ENCODE assay signal across 1 cellular context in the genomic region with DNA sequence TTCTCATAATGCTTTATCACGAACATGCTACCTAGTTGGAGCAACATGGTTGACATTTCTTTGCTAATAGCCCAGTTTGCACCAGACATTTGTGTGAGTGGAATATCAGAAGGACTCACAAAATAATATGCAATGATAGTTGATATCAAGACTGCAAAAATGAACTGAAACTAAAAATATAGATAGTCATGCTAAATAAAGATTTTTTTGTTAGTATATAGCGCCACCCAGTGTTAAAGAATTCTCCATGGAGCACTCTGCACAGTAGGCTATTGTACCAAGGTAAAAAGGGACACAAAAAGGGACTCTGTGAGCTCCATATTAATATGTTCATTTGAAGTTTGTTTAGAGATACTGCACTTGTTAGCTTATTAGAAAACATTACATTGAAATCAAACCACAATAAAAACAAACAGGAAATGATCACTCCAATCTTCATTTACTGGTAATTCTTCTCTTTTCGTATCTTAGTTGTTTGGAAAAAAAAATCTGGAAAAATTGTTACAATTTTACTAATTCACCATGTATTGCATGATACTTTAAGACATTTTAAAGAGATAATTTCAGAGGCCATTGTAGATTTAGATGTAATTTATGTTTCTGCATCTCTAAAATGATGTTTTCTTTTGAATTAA.
TF ChIP-seq lines count a peak whose summit lies in the region.

No MANE protein-coding gene starts in this region.

TF ChIP-seq in K562, 482 proteins besides CTCF, POLR2A, EP300 and RAD21 (continued from another document):
- TF ChIP-seq, protein P1, sequence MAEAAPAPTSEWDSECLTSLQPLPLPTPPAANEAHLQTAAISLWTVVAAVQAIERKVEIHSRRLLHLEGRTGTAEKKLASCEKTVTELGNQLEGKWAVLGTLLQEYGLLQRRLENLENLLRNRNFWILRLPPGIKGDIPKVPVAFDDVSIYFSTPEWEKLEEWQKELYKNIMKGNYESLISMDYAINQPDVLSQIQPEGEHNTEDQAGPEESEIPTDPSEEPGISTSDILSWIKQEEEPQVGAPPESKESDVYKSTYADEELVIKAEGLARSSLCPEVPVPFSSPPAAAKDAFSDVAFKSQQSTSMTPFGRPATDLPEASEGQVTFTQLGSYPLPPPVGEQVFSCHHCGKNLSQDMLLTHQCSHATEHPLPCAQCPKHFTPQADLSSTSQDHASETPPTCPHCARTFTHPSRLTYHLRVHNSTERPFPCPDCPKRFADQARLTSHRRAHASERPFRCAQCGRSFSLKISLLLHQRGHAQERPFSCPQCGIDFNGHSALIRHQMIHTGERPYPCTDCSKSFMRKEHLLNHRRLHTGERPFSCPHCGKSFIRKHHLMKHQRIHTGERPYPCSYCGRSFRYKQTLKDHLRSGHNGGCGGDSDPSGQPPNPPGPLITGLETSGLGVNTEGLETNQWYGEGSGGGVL (CRISPR knock-in tag; IDR thresholded peaks at IDR 0.05) = no peak
- no peak for TF ChIP-seq MEF2D (tag; conservative IDR thresholded peaks at IDR 0.05; ENCODE audit: low read depth)
- TF ChIP-seq, protein P2, sequence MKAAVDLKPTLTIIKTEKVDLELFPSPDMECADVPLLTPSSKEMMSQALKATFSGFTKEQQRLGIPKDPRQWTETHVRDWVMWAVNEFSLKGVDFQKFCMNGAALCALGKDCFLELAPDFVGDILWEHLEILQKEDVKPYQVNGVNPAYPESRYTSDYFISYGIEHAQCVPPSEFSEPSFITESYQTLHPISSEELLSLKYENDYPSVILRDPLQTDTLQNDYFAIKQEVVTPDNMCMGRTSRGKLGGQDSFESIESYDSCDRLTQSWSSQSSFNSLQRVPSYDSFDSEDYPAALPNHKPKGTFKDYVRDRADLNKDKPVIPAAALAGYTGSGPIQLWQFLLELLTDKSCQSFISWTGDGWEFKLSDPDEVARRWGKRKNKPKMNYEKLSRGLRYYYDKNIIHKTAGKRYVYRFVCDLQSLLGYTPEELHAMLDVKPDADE (conservative IDR thresholded peaks at IDR 0.05; ENCODE audit: control insufficient read depth, low read depth, low read length) = no peak
- TF ChIP-seq ZNF316 (IDR thresholded peaks at IDR 0.05) = no peak
- no peak for TF ChIP-seq HMG20A (CRISPR knock-in tag; conservative IDR thresholded peaks at IDR 0.05)
- TF ChIP-seq ZNF324 (CRISPR knock-in tag; IDR thresholded peaks at IDR 0.05) = no peak
